10 cellular contexts compared by ENCODE assay signal in the genomic region with DNA sequence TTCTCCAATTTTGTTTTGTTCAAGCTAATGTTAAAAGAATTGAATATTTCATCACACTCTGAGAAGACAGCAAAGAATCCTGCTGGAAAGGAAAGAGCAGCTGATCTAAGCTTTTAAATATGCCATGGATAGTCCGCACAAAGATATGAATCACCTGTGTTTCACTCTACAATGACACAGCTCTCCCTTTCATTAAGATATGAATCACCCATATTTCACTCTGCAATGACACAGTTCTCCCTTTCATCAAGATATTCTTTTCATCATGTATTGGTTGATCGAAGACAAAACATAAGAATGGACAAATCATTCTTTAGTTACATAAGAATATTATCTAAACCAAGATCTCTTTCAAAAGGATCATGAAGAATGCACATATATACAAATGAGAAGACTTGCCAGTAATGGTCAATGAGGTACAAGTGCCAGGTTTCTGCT.
DNase-seq lines count a peak whose midpoint lies in the region; ATAC-seq and TF ChIP-seq lines count a peak whose summit lies in the region.
"Had no signal": no experiment of that assay in that cellular context is flagged by ENCODE, and none has a peak within 500 bp of the region (broad histone marks: within the 10 kb centered on the region; RNA-seq: fewer than 3 reads in every experiment).

No MANE protein-coding gene starts in this region.

- H3K4me3 ChIP-seq in right cardiac atrium (ENCODE audit: low read length), result no peak overlapping the region

- H3K36me3 Mint-ChIP-seq in HFFc6 (ENCODE audit: low read depth), result peaks cover 6% of the 10 kb centered on the region; the same call in 1 of the 2 replicates

- DNase-seq in AG08395 (ENCODE audit: low spot score) (peak; percentile 67), HFFc6 (peak; percentile 88), amniotic epithelial cell (ENCODE audit: low read depth) (peak; percentile 81), iris pigment epithelial cell (ENCODE audit: low read depth) (peak; percentile 92), right cardiac atrium (no peak), NCI-H187 (lab: John Stamatoyannopoulos, UW) (no peak)
- DNase-seq: Karpas-422, NCI-H510A treated with DMSO at 0.1 percent for 48 hours had no signal

- H3K4me1 ChIP-seq in right cardiac atrium (ENCODE audit: control insufficient read depth, insufficient read depth, low read length), result no peaks in the 10 kb centered on the region

- peak overlapping the region; percentile 79 for H3K27ac Mint-ChIP-seq in HFFc6

- H3K27me3 Mint-ChIP-seq in HFFc6 (ENCODE audit: insufficient read depth), result peaks cover 1% of the 10 kb centered on the region; the same call in 1 of the 2 replicates

- no peak for TF ChIP-seq CTCF in HFFc6 (IDR thresholded peaks at IDR 0.05)

- H3K27ac ChIP-seq in right cardiac atrium (ENCODE audit: low read length), result no peak overlapping the region

- ATAC-seq in right cardiac atrium (no peak), GM21786 (IDR thresholded peaks at IDR 0.05; ENCODE audit: unreplicated experiment) (no peak), GM18870 (IDR thresholded peaks at IDR 0.05; ENCODE audit: unreplicated experiment) (no peak)

- H3K27me3 ChIP-seq in right cardiac atrium (ENCODE audit: control insufficient read depth, insufficient read depth), result no peaks in the 10 kb centered on the region

- peaks cover 58% of the 10 kb centered on the region for H3K4me1 Mint-ChIP-seq in HFFc6 (ENCODE audit: low read depth)

- whole genome bisulfite sequencing in right cardiac atrium, result 88% methylated on average over 2 of the region's 2 CpGs

- H3K9me3 Mint-ChIP-seq in HFFc6, result no peaks in the 10 kb centered on the region

- H3K9me3 ChIP-seq in right cardiac atrium (ENCODE audit: control insufficient read depth, low read length), result no peaks in the 10 kb centered on the region

- intact Hi-C loops in right cardiac atrium (cut with DNase I), result no loop called here

- H3K4me3 Mint-ChIP-seq in HFFc6, result peak overlapping the region; percentile 23

Comparison
In these comparisons a context has a peak if more than half of its experiments do, and no peak if none do; other contexts are left out.
1. DNase-seq: peak in AG08395 (single experiment), HFFc6 (single experiment), amniotic epithelial cell (single experiment) and iris pigment epithelial cell (single experiment); none in right cardiac atrium (0 of 3) and NCI-H187 (0 of 2).